ENCODE assay signal across 8 cellular contexts in the genomic region with DNA sequence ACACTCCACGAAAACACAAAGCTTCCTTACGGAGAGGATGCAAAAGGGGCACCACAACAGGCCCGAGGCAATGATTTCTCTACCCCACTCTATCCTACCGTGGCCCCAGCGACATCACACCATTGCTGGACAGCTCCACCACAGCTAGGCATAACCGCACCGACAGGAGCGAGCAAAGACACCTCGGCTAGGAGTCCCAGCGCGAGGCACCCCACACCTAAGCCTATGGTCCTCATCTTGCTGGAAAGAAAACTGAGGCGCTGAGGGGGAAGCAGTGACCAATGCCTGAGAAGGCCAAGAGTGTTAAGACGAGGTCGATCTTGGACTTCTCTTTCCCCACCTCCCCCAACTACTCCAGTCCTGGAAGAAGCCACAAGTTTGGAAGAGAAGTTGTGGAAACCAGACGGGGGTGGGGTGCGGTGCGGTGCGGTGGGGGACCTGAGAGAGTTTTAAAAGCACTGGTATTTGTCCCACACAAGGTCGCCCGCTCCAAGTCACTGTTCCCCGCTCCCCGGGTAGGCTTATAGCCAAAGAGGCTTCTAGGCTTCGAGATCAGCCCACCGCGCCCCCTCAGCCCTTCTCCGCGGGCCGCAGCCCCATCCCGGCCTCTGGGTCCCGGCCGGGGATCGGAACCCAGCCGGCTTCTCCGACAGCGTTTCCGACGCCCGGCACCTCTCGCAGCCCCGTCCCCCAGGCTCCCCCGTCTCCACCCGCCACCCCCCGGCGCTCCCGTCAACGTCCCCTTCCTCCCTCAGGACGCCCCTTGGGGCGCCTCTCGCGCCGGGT. TPM values are rescaled to one million over a fixed set of nuclear protein-coding genes. Genes with fewer than 3 reads are reported as not detected.
DNase-seq lines count a peak whose midpoint lies in the region; ATAC-seq and TF ChIP-seq lines count a peak whose summit lies in the region.

No MANE protein-coding gene starts in this region.

- H3K27ac ChIP-seq in GM23248 (no peak overlapping the region), SU-DHL-6 (ENCODE audit: low read depth, low read length) (no peak overlapping the region)

- DNase-seq in CD1c-positive myeloid dendritic cell (ENCODE audit: extremely low spot score) (peak; percentile 15), GM23248 (peak; percentile 63), endothelial cell (ENCODE audit: low spot score) (peak; percentile 49), G401 (ENCODE audit: low spot score) (no peak)
- no peak for DNase-seq in natural killer cell treated with Interleukin-12 subunit alpha and Interleukin-12 subunit beta and Interleukin-15 and Interleukin-18, amount 100 ng/mL, for 72 hours (ENCODE audit: low spot score)

- no peak for ATAC-seq in natural killer cell treated with Interleukin-12 subunit alpha and Interleukin-12 subunit beta and Interleukin-15 and Interleukin-18, amount 100 ng/mL, for 72 hours
- ATAC-seq in HG02571 (IDR thresholded peaks at IDR 0.05; ENCODE audit: unreplicated experiment), result no peak
- ATAC-seq in GM19035 (IDR thresholded peaks at IDR 0.05; ENCODE audit: unreplicated experiment), result no peak

- TF ChIP-seq CTCF in SU-DHL-6 (IDR thresholded peaks at IDR 0.05; ENCODE audit: insufficient read depth, low read length, poor library complexity, severe bottlenecking) (no peak), endothelial cell (IDR thresholded peaks at IDR 0.05; ENCODE audit: unreplicated experiment) (no peak)

- H3K27me3 Mint-ChIP-seq in endothelial cell (ENCODE audit: unreplicated experiment), result peaks cover 8% of the 10 kb centered on the region
- no peaks in the 10 kb centered on the region for H3K27me3 Mint-ChIP-seq in natural killer cell treated with Interleukin-12 subunit alpha and Interleukin-12 subunit beta and Interleukin-15 and Interleukin-18, amount 100 ng/mL, for 72 hours

- H3K9ac ChIP-seq in GM23248 (peak overlapping the region; percentile 85), SU-DHL-6 (ENCODE audit: low read length) (peak overlapping the region; percentile 90)

- H3K27ac Mint-ChIP-seq in endothelial cell (ENCODE audit: unreplicated experiment), result peak overlapping the region; percentile 6
- peak overlapping the region; percentile 81 to 93 for H3K27ac Mint-ChIP-seq in natural killer cell treated with Interleukin-12 subunit alpha and Interleukin-12 subunit beta and Interleukin-15 and Interleukin-18, amount 100 ng/mL, for 72 hours

- H3K36me3 Mint-ChIP-seq in endothelial cell (ENCODE audit: low read depth, unreplicated experiment), result peaks cover 5% of the 10 kb centered on the region
- H3K36me3 Mint-ChIP-seq in natural killer cell treated with Interleukin-12 subunit alpha and Interleukin-12 subunit beta and Interleukin-15 and Interleukin-18, amount 100 ng/mL, for 72 hours, result no peaks in the 10 kb centered on the region

- WGBS in GM23248 (ENCODE audit: low coverage in 1 of 2, low lambda C conversion rate in 2 of 2, missing lambda C conversion rate in 2 of 2), 2 experiments, result 6 to 12% methylated on average over 28 to 51 of the region's 51 CpGs

- H3K79me2 ChIP-seq in GM23248 (ENCODE audit: insufficient read depth) (peaks cover 43% of the 10 kb centered on the region), SU-DHL-6 (ENCODE audit: insufficient read depth, low read length) (peaks cover 33% of the 10 kb centered on the region)

- H3K36me3 ChIP-seq in GM23248 (ENCODE audit: low read depth) (no peaks in the 10 kb centered on the region), SU-DHL-6 (ENCODE audit: low read length) (no peaks in the 10 kb centered on the region)

- no peaks in the 10 kb centered on the region for H3K27me3 ChIP-seq in GM23248 (replicated peaks; ENCODE audit: insufficient read depth)
- H3K27me3 ChIP-seq in SU-DHL-6 (ENCODE audit: low read length), result no peaks in the 10 kb centered on the region

- H3K9me3 ChIP-seq in GM23248 (ENCODE audit: low read depth) (no peaks in the 10 kb centered on the region), SU-DHL-6 (ENCODE audit: insufficient read depth, low read length) (no peaks in the 10 kb centered on the region)

- peaks cover 21% of the 10 kb centered on the region for H3K4me1 Mint-ChIP-seq in endothelial cell (ENCODE audit: unreplicated experiment)
- peaks cover 36 to 45% of the 10 kb centered on the region in 2 donors for H3K4me1 Mint-ChIP-seq in natural killer cell treated with Interleukin-12 subunit alpha and Interleukin-12 subunit beta and Interleukin-15 and Interleukin-18, amount 100 ng/mL, for 72 hours (ENCODE audit: low read depth in 2 of 2)

- H3K4me3 ChIP-seq in GM23248, result peak overlapping the region; percentile 95
- peak overlapping the region; percentile 86 for H3K4me3 ChIP-seq in SU-DHL-6 (ENCODE audit: insufficient read depth, low read length, poor library complexity, severe bottlenecking)

- H3F3A ChIP-seq in GM23248 (ENCODE audit: insufficient read depth) (0 out of 2 replicates have a peak, but pooled peaks cover 12% of the 10 kb centered on the region), SU-DHL-6 (ENCODE audit: insufficient read depth) (peaks cover 4% of the 10 kb centered on the region; the same call in 1 of the 2 replicates)

- peak overlapping the region; percentile 95 for H3K4me3 Mint-ChIP-seq in endothelial cell (ENCODE audit: unreplicated experiment)
- H3K4me3 Mint-ChIP-seq in natural killer cell treated with Interleukin-12 subunit alpha and Interleukin-12 subunit beta and Interleukin-15 and Interleukin-18, amount 100 ng/mL, for 72 hours, result peak overlapping the region; percentile 91

- peak overlapping the region; percentile 99 for H2AFZ ChIP-seq in GM23248
- peak overlapping the region; percentile 84 for H2AFZ ChIP-seq in SU-DHL-6 (ENCODE audit: low read depth, low read length, severe bottlenecking)

- H3K9me2 ChIP-seq in GM23248 (ENCODE audit: insufficient read depth) (no peaks in the 10 kb centered on the region), SU-DHL-6 (replicated peaks; ENCODE audit: insufficient read depth, low read length) (no peaks in the 10 kb centered on the region)

- H3K4me1 ChIP-seq in GM23248 (ENCODE audit: insufficient read depth), result peaks cover 11% of the 10 kb centered on the region; the same call in 1 of the 2 replicates

- in situ Hi-C loops in GM23248 (cut with MboI), result no loop called here
- in situ Hi-C loops in G401 (cut with HindIII; ENCODE audit: low sequenced_read_pairs), result no loop called here

- H4K20me1 ChIP-seq in GM23248 (ENCODE audit: insufficient read depth) (no peaks in the 10 kb centered on the region), SU-DHL-6 (ENCODE audit: low read depth, low read length) (0 out of 2 replicates have a peak, but pooled peaks cover 6% of the 10 kb centered on the region)

- H3K4me2 ChIP-seq in GM23248 (ENCODE audit: unreplicated experiment) (peak overlapping the region; percentile 89), SU-DHL-6 (ENCODE audit: low read depth, low read length, poor library complexity, severe bottlenecking) (peak overlapping the region; percentile 87)

- no peaks in the 10 kb centered on the region for H3K9me3 Mint-ChIP-seq in endothelial cell (ENCODE audit: unreplicated experiment)
- no peaks in the 10 kb centered on the region for H3K9me3 Mint-ChIP-seq in natural killer cell treated with Interleukin-12 subunit alpha and Interleukin-12 subunit beta and Interleukin-15 and Interleukin-18, amount 100 ng/mL, for 72 hours

RNA-seq across cellular contexts. Expression of a gene that starts 0.8 kb away (rescaled TPM):
- 12.8 and 29.5 TPM in 2 replicates for total RNA-seq in GM23248 (2014; rRNA removed; shearing (Covaris generic))
- polyA plus RNA-seq in GM23248 (2016; fragmentation: Nextera tagmentation; extraction: Ambion mirVana), result 34.5 and 36.3 TPM in 2 replicates
- 29.3 TPM for total RNA-seq in endothelial cell (ENCODE audit: unreplicated experiment)
- 10 to 100 TPM; 25.3 to 29.4 TPM for total RNA-seq in natural killer cell treated with Interleukin-12 subunit alpha and Interleukin-12 subunit beta and Interleukin-15 and Interleukin-18, amount 100 ng/mL, for 72 hours
- 54.4 and 68.2 TPM in 2 replicates for total RNA-seq in G401 (2014; rRNA removed; shearing (Covaris generic))

RNA-seq across cellular contexts. Expression of a gene that starts 5.9 kb away (rescaled TPM):
- total RNA-seq in GM23248 (2014; rRNA removed; shearing (Covaris generic)), result 25.2 and 30.4 TPM in 2 replicates
- 29.7 and 31.4 TPM in 2 replicates for polyA plus RNA-seq in GM23248 (2016; fragmentation: Nextera tagmentation; extraction: Ambion mirVana)
- 55.6 TPM for total RNA-seq in endothelial cell (ENCODE audit: unreplicated experiment)
- 10 to 100 TPM; 35.9 to 62.5 TPM for total RNA-seq in natural killer cell treated with Interleukin-12 subunit alpha and Interleukin-12 subunit beta and Interleukin-15 and Interleukin-18, amount 100 ng/mL, for 72 hours
- 60.0 and 96.3 TPM in 2 replicates for total RNA-seq in G401 (2014; rRNA removed; shearing (Covaris generic))

Comparison
In these comparisons a context has a peak if more than half of its experiments do, and no peak if none do; other contexts are left out.
1. DNase-seq: peak in CD1c-positive myeloid dendritic cell (single experiment), GM23248 (single experiment) and endothelial cell (single experiment); none in natural killer cell treated with Interleukin-12 subunit alpha and Interleukin-12 subunit beta and Interleukin-15 and Interleukin-18, amount 100 ng/mL, for 72 hours (single experiment) and G401 (single experiment).